Comparison of ENCODE assay signal across 2 cellular contexts in genomic region chr6:35260642-35261570, GRCh38.
TF ChIP-seq lines count a peak whose summit lies in the region.

No MANE protein-coding gene starts in this region.

TF ChIP-seq in IMR-90, 13 proteins besides CTCF, POLR2A, EP300 and RAD21 (continued from another document):
- no peak for TF ChIP-seq SMC3 (IDR thresholded peaks at IDR 0.05; ENCODE audit: low read depth, low read length)
- no peak for TF ChIP-seq RFX5 (IDR thresholded peaks at IDR 0.05; ENCODE audit: low read depth, low read length)
- TF ChIP-seq BHLHE40 (IDR thresholded peaks at IDR 0.05; ENCODE audit: low read depth, low read length) = no peak
- TF ChIP-seq, protein P1, sequence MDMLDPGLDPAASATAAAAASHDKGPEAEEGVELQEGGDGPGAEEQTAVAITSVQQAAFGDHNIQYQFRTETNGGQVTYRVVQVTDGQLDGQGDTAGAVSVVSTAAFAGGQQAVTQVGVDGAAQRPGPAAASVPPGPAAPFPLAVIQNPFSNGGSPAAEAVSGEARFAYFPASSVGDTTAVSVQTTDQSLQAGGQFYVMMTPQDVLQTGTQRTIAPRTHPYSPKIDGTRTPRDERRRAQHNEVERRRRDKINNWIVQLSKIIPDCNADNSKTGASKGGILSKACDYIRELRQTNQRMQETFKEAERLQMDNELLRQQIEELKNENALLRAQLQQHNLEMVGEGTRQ (IDR thresholded peaks at IDR 0.05; ENCODE audit: low read depth, low read length) = no peak

TF ChIP-seq in HEK293T, 16 proteins besides CTCF, POLR2A, EP300 and RAD21 (continued from another document):
- TF ChIP-seq PKNOX1 (IDR thresholded peaks at IDR 0.05) (no peak), BHLHE40 (IDR thresholded peaks at IDR 0.05; ENCODE audit: borderline replicate concordance) (no peak), FOXK2 (IDR thresholded peaks at IDR 0.05) (no peak), HDGF (IDR thresholded peaks at IDR 0.05; ENCODE audit: borderline replicate concordance) (no peak)
